11 cellular contexts compared by ENCODE assay signal in genomic region chr22:46051646-46052045, GRCh38.
DNase-seq lines count a peak whose midpoint lies in the region; ATAC-seq and TF ChIP-seq lines count a peak whose summit lies in the region.
"Had no signal": no experiment of that assay in that cellular context is flagged by ENCODE, and none has a peak within 500 bp of the region (broad histone marks: within the 10 kb centered on the region; RNA-seq: fewer than 3 reads in every experiment).

No MANE protein-coding gene starts in this region.

- H3K4me3 Mint-ChIP-seq in natural killer cell: peak overlapping the region; percentile 79

- H3K36me3 ChIP-seq in heart left ventricle (peaks cover 0 to 14% (median 0%) of the 10 kb centered on the region in 9 donors), uterus (no peaks in the 10 kb centered on the region)

- TF ChIP-seq POLR2A in heart left ventricle (IDR thresholded peaks at IDR 0.05) (no peak), uterus (IDR thresholded peaks at IDR 0.05) (no peak)

- TF ChIP-seq CTCF in heart left ventricle (IDR thresholded peaks at IDR 0.05) (no peak), coronary artery (IDR thresholded peaks at IDR 0.05) (no peak), natural killer cell (IDR thresholded peaks at IDR 0.05) (no peak), uterus (IDR thresholded peaks at IDR 0.05) (no peak)

- no peaks in the 10 kb centered on the region for H3K9me3 Mint-ChIP-seq in natural killer cell

- H3K27me3 ChIP-seq in heart left ventricle: no peaks in the 10 kb centered on the region
- no peaks in the 10 kb centered on the region for H3K27me3 ChIP-seq in uterus
- H3K27me3 ChIP-seq: foreskin keratinocyte had no signal

- DNase-seq in heart left ventricle (peak in 1 of 5 donors; percentile 7), Right ventricle myocardium inferior (ENCODE audit: missing footprints) (no peak), coronary artery (ENCODE audit: low spot score) (no peak), natural killer cell (no peak), uterus (peak in 1 of 2 donors; percentile 23), SW480 (ENCODE audit: low spot score) (no peak), NCI-H524 (lab: John Stamatoyannopoulos, UW) (no peak)
- DNase-seq: foreskin keratinocyte, NCI-H146 had no signal

- peak overlapping the region; percentile 79 to 93 for H3K27ac Mint-ChIP-seq in natural killer cell

- H3K27ac ChIP-seq in heart left ventricle (peak overlapping the region; percentile 98 to 100 (median 100)), coronary artery (peak overlapping the region; percentile 98 to 100), uterus (peak overlapping the region; percentile 100)

- WGBS in heart left ventricle, 4 donors: 89 to 91% (median 90%) methylated on average over 8 of the region's 8 CpGs

- peaks cover 50 to 59% of the 10 kb centered on the region in 2 donors for H3K4me1 Mint-ChIP-seq in natural killer cell

- H3K4me3 ChIP-seq in heart left ventricle: no peak overlapping the region
- no peak overlapping the region for H3K4me3 ChIP-seq in coronary artery
- H3K4me3 ChIP-seq in uterus: no peak overlapping the region
- H3K4me3 ChIP-seq: GM12878 had no signal

- no peak for ATAC-seq in heart left ventricle
- no peak for ATAC-seq in Right ventricle myocardium inferior
- ATAC-seq in natural killer cell: no peak
- ATAC-seq in GM21515 (IDR thresholded peaks at IDR 0.05; ENCODE audit: unreplicated experiment): no peak
- ATAC-seq: foreskin keratinocyte, GM12878 had no signal

- intact Hi-C loops in heart left ventricle (cut with DNase I): loop anchor here in 1 of 10 donors (2.0 kb wide), 1 partner anchor 15 kb away; no protein-coding TSS in a partner anchor
- intact Hi-C loops in Right ventricle myocardium inferior (cut with DNase I): loop anchor here (2.0 kb wide), 1 partner anchor 15 kb away; no protein-coding TSS in a partner anchor
- intact Hi-C loops in natural killer cell (cut with micrococcal nuclease): loop anchor here (10.0 kb wide), 1 partner anchor 233 kb away; no protein-coding TSS in a partner anchor
- intact Hi-C loops in uterus (cut with DNase I; ENCODE audit: low total_unique reads): no loop called here

- H3K36me3 Mint-ChIP-seq in natural killer cell: no peaks in the 10 kb centered on the region

- H3K4me1 ChIP-seq in heart left ventricle (peaks cover 8 to 88% (median 65%) of the 10 kb centered on the region in 12 donors), uterus (peaks cover 13 to 16% of the 10 kb centered on the region in 2 donors)

- H3K27me3 Mint-ChIP-seq in natural killer cell (ENCODE audit: low read depth in 2 of 2): no peaks in the 10 kb centered on the region

- H3K9me3 ChIP-seq in heart left ventricle (no peaks in the 10 kb centered on the region), uterus (no peaks in the 10 kb centered on the region)
